ENCODE assay signal across 17 cellular contexts in the genomic region with DNA sequence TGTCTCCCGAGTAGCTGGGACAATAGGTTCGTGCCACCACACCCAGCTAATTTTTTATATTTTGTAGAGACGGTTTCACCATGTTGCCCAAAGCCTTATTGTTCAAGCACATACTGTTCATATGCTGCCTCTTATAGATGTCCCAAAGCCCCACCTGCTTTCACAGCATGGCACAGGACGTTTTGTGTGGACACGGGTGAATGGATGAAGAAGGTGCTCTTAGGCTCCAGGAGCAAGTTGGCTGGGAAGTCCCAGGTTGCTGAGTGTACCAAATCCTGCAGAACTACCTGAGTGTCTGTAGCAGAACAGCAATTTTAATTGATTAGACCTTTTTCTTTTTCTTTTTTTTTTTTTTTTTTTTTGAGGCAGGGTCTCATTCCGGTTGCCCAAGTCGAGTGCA. TPM values are rescaled to one million over a fixed set of nuclear protein-coding genes. Genes with fewer than 3 reads are reported as not detected.
DNase-seq lines count a peak whose midpoint lies in the region; ATAC-seq and TF ChIP-seq lines count a peak whose summit lies in the region.
"Had no signal": no experiment of that assay in that cellular context is flagged by ENCODE, and none has a peak within 500 bp of the region (broad histone marks: within the 10 kb centered on the region; RNA-seq: fewer than 3 reads in every experiment).

No MANE protein-coding gene starts in this region.

- peaks cover 44% of the 10 kb centered on the region for H3K36me3 Mint-ChIP-seq in CD4-positive, alpha-beta T cell (ENCODE audit: low read depth)
- H3K36me3 Mint-ChIP-seq in CD8-positive, alpha-beta T cell, result peaks cover 44% of the 10 kb centered on the region

- 49 to 57% methylated on average over 7 of the region's 7 CpGs for WGBS in thyroid gland, 2 donors
- WGBS in spleen, 5 donors, result 85 to 93% (median 88%) methylated on average over 7 of the region's 7 CpGs

- H3K36me3 ChIP-seq in CD8-positive, alpha-beta T cell (ENCODE audit: insufficient read depth, low read length), result peaks cover 35% of the 10 kb centered on the region
- H3K36me3 ChIP-seq in thyroid gland (peaks cover 36 to 40% of the 10 kb centered on the region in 2 donors), spleen (peaks cover 6 to 49% (median 42%) of the 10 kb centered on the region in 6 donors)

- H3K4me3 ChIP-seq in CD8-positive, alpha-beta T cell (ENCODE audit: low read depth, low read length), result no peak overlapping the region
- H3K4me3 ChIP-seq in thyroid gland (replicated peaks in 1 of 3), result no peak overlapping the region
- no peak overlapping the region for H3K4me3 ChIP-seq in spleen
- H3K4me3 ChIP-seq: A549 had no signal

- no peaks in the 10 kb centered on the region for H3K4me1 ChIP-seq in CD8-positive, alpha-beta T cell (ENCODE audit: insufficient read depth, low read length)
- H3K4me1 ChIP-seq in thyroid gland (peaks cover 0 to 11% of the 10 kb centered on the region in 2 donors), spleen (no peaks in the 10 kb centered on the region)
- H3K4me1 ChIP-seq: A549, BE2C had no signal

- no peak overlapping the region for H3K27ac ChIP-seq in CD4-positive, alpha-beta T cell (ENCODE audit: low read depth, low read length)
- H3K27ac ChIP-seq in CD8-positive, alpha-beta T cell (ENCODE audit: low read depth, low read length), result no peak overlapping the region
- peak overlapping the region; percentile 23 to 58 (median 51) for H3K27ac ChIP-seq in thyroid gland
- no peak overlapping the region for H3K27ac ChIP-seq in spleen
- H3K27ac ChIP-seq: A549, C4-2B had no signal

- CTCF ChIA-PET in CD4-positive, alpha-beta T cell (lab: Charles Lee), result no interaction called here
- CTCF ChIA-PET in CD8-positive, alpha-beta T cell (lab: Charles Lee), result no interaction called here

- intact Hi-C loops in CD4-positive, alpha-beta T cell (cut with DNase I, micrococcal nuclease), result no loop called here
- intact Hi-C loops in CD8-positive, alpha-beta T cell (cut with DNase I, micrococcal nuclease), result no loop called here
- intact Hi-C loops in left colon (cut with DNase I, micrococcal nuclease) (no loop called here), thyroid gland (cut with DNase I) (no loop called here), spleen (cut with DNase I; ENCODE audit: low total_unique reads) (no loop called here)

- H3K27me3 Mint-ChIP-seq in CD4-positive, alpha-beta T cell, result no peaks in the 10 kb centered on the region
- H3K27me3 Mint-ChIP-seq in CD8-positive, alpha-beta T cell (ENCODE audit: low read depth), result no peaks in the 10 kb centered on the region
- H3K27me3 Mint-ChIP-seq: CD8-positive, alpha-beta memory T cell had no signal

- H3K4me1 Mint-ChIP-seq in CD4-positive, alpha-beta T cell (ENCODE audit: low read depth), result peaks cover 10% of the 10 kb centered on the region
- H3K4me1 Mint-ChIP-seq in CD8-positive, alpha-beta T cell (ENCODE audit: low read depth), result peaks cover 8% of the 10 kb centered on the region

- no peaks in the 10 kb centered on the region for H3K9me3 Mint-ChIP-seq in CD4-positive, alpha-beta T cell
- H3K9me3 Mint-ChIP-seq in CD8-positive, alpha-beta T cell, result no peaks in the 10 kb centered on the region
- H3K9me3 Mint-ChIP-seq: CD8-positive, alpha-beta memory T cell; H9 had no signal

- TF ChIP-seq POLR2A in thyroid gland (IDR thresholded peaks at IDR 0.05) (no peak), spleen (IDR thresholded peaks at IDR 0.05) (no peak)

- H3K4me3 Mint-ChIP-seq in CD4-positive, alpha-beta T cell, result no peak overlapping the region
- H3K4me3 Mint-ChIP-seq in CD8-positive, alpha-beta T cell, result no peak overlapping the region
- H3K4me3 Mint-ChIP-seq: CD8-positive, alpha-beta memory T cell; H9 had no signal

- peak overlapping the region; percentile 62 for H3K27ac Mint-ChIP-seq in CD4-positive, alpha-beta T cell
- peak overlapping the region; percentile 45 for H3K27ac Mint-ChIP-seq in CD8-positive, alpha-beta T cell

- TF ChIP-seq CTCF in CD4-positive, alpha-beta T cell (IDR thresholded peaks at IDR 0.05), result no peak
- no peak for TF ChIP-seq CTCF in CD8-positive, alpha-beta T cell (IDR thresholded peaks at IDR 0.05)
- TF ChIP-seq CTCF in thyroid gland (IDR thresholded peaks at IDR 0.05) (no peak), spleen (IDR thresholded peaks at IDR 0.05 in 8 of 11, conservative IDR thresholded peaks at IDR 0.05 in 3 of 11) (no peak)

- DNase-seq in CD4-positive, alpha-beta T cell, result no peak
- no peak for DNase-seq in CD8-positive, alpha-beta T cell
- DNase-seq in left colon (no peak), thyroid gland (peak; percentile 79 to 83), spleen (no peak), superior temporal gyrus (ENCODE audit: extremely low spot score) (no peak)
- DNase-seq: BE2C; CD8-positive, alpha-beta memory T cell; GOT3; H9; IMR-90 had no signal

- no peaks in the 10 kb centered on the region for H3K27me3 ChIP-seq in CD4-positive, alpha-beta T cell (ENCODE audit: control insufficient read depth, insufficient read depth, low read length)
- no peaks in the 10 kb centered on the region for H3K27me3 ChIP-seq in CD8-positive, alpha-beta T cell (ENCODE audit: insufficient read depth, low read length)
- H3K27me3 ChIP-seq in thyroid gland (no peaks in the 10 kb centered on the region), spleen (replicated peaks in 1 of 7) (no peaks in the 10 kb centered on the region)
- H3K27me3 ChIP-seq: BE2C had no signal

- ATAC-seq in CD4-positive, alpha-beta T cell (ENCODE audit: poor library complexity), result no peak
- ATAC-seq in CD8-positive, alpha-beta T cell, result no peak
- ATAC-seq in left colon, result peak; percentile 9
- ATAC-seq: A549 had no signal

- POLR2A ChIA-PET in CD4-positive, alpha-beta T cell (lab: Charles Lee), result interaction anchor here (1.5 kb wide), 1 partner anchor 34 kb away, joined by 6 read pairs; no protein-coding TSS in a partner anchor
- POLR2A ChIA-PET in CD8-positive, alpha-beta T cell (lab: Charles Lee), result interaction anchor here (0.7 kb wide), 1 partner anchor 25 kb away, joined by 3 read pairs; no protein-coding TSS in a partner anchor

- no peaks in the 10 kb centered on the region for H3K9me3 ChIP-seq in CD4-positive, alpha-beta T cell (ENCODE audit: control insufficient read depth, low read length)
- H3K9me3 ChIP-seq in CD8-positive, alpha-beta T cell (ENCODE audit: low read length), result no peaks in the 10 kb centered on the region
- H3K9me3 ChIP-seq in thyroid gland (no peaks in the 10 kb centered on the region), spleen (no peaks in the 10 kb centered on the region)
- H3K9me3 ChIP-seq: A549, BE2C, Caco-2 had no signal

RNA-seq across cellular contexts. Expression of a gene that starts 10.5 kb away (rescaled TPM):
- under 1 TPM; 0.03 to 0.22 TPM for total RNA-seq in CD4-positive, alpha-beta T cell
- total RNA-seq in CD8-positive, alpha-beta T cell, result under 1 TPM; 0.05 to 0.19 TPM
- total RNA-seq in left colon, result not detected
- under 1 TPM in 1 of 4 donors, not detected in 3; 0.21 TPM for total RNA-seq in thyroid gland
- under 1 TPM in 2 of 7 donors, not detected in 5; 0.09 to 0.20 TPM for total RNA-seq in spleen
- not detected for polyA plus RNA-seq in spleen
- total RNA-seq: Caco-2; CD8-positive, alpha-beta memory T cell; Daoy; H9; HT-29; IMR-90 had no signal
- polyA plus RNA-seq: A549; AG04450; CD8-positive, alpha-beta memory T cell; IMR-90 had no signal

RNA-seq across cellular contexts. Expression of a gene that starts 45.6 kb away (rescaled TPM):
- total RNA-seq in CD4-positive, alpha-beta T cell, result 100 to 1,000 TPM; 134 to 135 TPM
- 100 to 1,000 TPM; 156 to 164 TPM for total RNA-seq in CD8-positive, alpha-beta T cell
- total RNA-seq in left colon (10 to 100 TPM; 34.5 to 36.2 TPM), thyroid gland (100 to 1,000 TPM in 1 of 4 donors, 10 to 100 TPM in 3; 52.7 to 112 (median 78.9) TPM), spleen (10 to 100 TPM; 32.0 to 45.8 (median 34.7) TPM)
- 10 to 100 TPM; 12.0 to 15.6 (median 13.6) TPM for polyA plus RNA-seq in spleen

RNA-seq across cellular contexts. Expression of a gene that starts 57.2 kb away (rescaled TPM):
- 100 to 1,000 TPM; 147 to 156 TPM for total RNA-seq in CD4-positive, alpha-beta T cell
- total RNA-seq in CD8-positive, alpha-beta T cell, result 100 to 1,000 TPM; 209 to 244 TPM
- 10 to 100 TPM; 91.3 to 93.2 TPM for total RNA-seq in left colon
- total RNA-seq in thyroid gland, result 10 to 100 TPM; 22.3 to 71.7 (median 27.3) TPM
- total RNA-seq in spleen, result 100 to 1,000 TPM in 4 of 7 donors, 10 to 100 TPM in 3; 45.2 to 120 (median 102) TPM
- 10 to 100 TPM; 21.9 to 35.6 (median 32.1) TPM for polyA plus RNA-seq in spleen

Comparison
In these comparisons a context has a peak if more than half of its experiments do, and no peak if none do; other contexts are left out.
1. DNase-seq: peak in thyroid gland (2 of 2); none in CD4-positive, alpha-beta T cell (0 of 10), CD8-positive, alpha-beta T cell (0 of 7), left colon (0 of 2), spleen (single experiment) and superior temporal gyrus (single experiment).
2. H3K27ac ChIP-seq: peak in thyroid gland (3 of 3); none in CD4-positive, alpha-beta T cell (single experiment), CD8-positive, alpha-beta T cell (single experiment) and spleen (0 of 8).